17 cellular contexts compared by ENCODE assay signal in the genomic region with DNA sequence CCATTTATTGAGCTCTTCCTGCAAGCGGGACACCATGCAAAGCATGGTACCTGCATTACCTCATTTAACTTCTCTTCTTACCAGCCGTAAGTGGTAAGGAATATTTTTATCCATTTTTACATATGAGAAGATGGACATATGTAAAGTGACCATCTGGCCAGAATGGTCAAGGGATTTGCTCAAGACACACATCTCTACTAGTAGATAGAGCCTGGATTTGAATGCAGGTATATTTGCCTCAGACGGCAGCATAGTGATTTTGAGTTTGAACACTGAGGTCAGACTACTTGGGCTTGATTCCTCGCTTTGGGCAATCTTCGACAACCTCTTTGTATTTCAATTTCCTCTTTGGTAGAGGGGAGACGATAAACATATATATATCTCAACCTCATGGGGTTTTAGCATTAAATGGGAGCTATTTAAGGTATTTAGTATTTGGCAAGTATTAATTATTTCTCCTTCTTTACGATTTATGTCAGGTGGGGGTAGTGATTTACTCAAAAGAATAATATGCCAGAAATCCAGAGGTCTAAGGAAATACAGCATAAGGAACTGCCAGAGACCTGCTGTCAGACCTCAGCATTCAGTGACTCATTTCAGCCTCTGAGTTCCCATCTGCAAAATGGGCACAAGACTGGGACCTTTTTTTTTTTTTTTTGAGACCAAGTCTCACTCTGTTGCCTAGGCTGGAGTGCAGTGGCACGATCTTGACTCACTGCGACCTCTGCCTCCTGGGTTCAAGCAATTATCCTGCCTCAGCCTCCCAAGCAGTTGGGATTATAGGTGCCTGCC. TPM values are rescaled to one million over a fixed set of nuclear protein-coding genes. Genes with fewer than 3 reads are reported as not detected.
DNase-seq lines count a peak whose midpoint lies in the region; ATAC-seq and TF ChIP-seq lines count a peak whose summit lies in the region.
"Had no signal": no experiment of that assay in that cellular context is flagged by ENCODE, and none has a peak within 500 bp of the region (broad histone marks: within the 10 kb centered on the region; RNA-seq: fewer than 3 reads in every experiment).

No MANE protein-coding gene starts in this region.

- intact Hi-C loops in activated T-helper 1 cell treated with anti-CD3 and anti-CD28 coated beads, Interleukin-12 subunit alpha, Interleukin-12 subunit beta, Interleukin-2, Interleukin-4 antibody, amounts not matched to agents 30 ng/mL and 10 ng/mL and 1 ng/mL, durations not matched to agents 14 hours and 24 hours and 36 hours (cut with micrococcal nuclease): no loop called here
- intact Hi-C loops in spleen (cut with DNase I; ENCODE audit: low total_unique reads): no loop called here

- H3K27me3 ChIP-seq in Karpas-422 (ENCODE audit: low read length): no peaks in the 10 kb centered on the region
- H3K27me3 ChIP-seq in spleen (replicated peaks in 1 of 7): no peaks in the 10 kb centered on the region
- H3K27me3 ChIP-seq: adrenal gland, SJCRH30 had no signal

- no peak for TF ChIP-seq POLR2A in spleen (IDR thresholded peaks at IDR 0.05)

- H3K4me1 ChIP-seq in Karpas-422 (ENCODE audit: low read length) (peaks cover 83% of the 10 kb centered on the region), spleen (peaks cover 37 to 88% (median 67%) of the 10 kb centered on the region in 6 donors)
- H3K4me1 ChIP-seq: adrenal gland had no signal

- H3K36me3 Mint-ChIP-seq in activated CD4-positive, alpha-beta T cell treated with anti-CD3 and anti-CD28 coated beads, Interleukin-2, amount 10 ng/mL, durations not matched to agents 7 days and 5 days (ENCODE audit: low read depth): peaks cover 29% of the 10 kb centered on the region
- H3K36me3 Mint-ChIP-seq in activated T-helper 1 cell treated with anti-CD3 and anti-CD28 coated beads, Interleukin-12 subunit alpha, Interleukin-12 subunit beta, Interleukin-2, Interleukin-4 antibody, amounts not matched to agents 30 ng/mL and 10 ng/mL and 1 ng/mL, durations not matched to agents 14 hours and 24 hours and 36 hours (ENCODE audit: low read depth): peaks cover 11% of the 10 kb centered on the region
- H3K36me3 Mint-ChIP-seq in mesothelial cell of epicardium: no peaks in the 10 kb centered on the region

- peak overlapping the region; percentile 74 for H3K9ac ChIP-seq in Karpas-422 (ENCODE audit: low read length)
- H3K9ac ChIP-seq: parathyroid adenoma had no signal

- POLR2A ChIA-PET in activated CD4-positive, alpha-beta T cell treated with anti-CD3 and anti-CD28 coated beads, Interleukin-2, amount 10 ng/mL, durations not matched to agents 7 days and 5 days (lab: Charles Lee): no interaction called here

- no peaks in the 10 kb centered on the region for H3K27me3 Mint-ChIP-seq in activated CD4-positive, alpha-beta T cell treated with anti-CD3 and anti-CD28 coated beads, Interleukin-2, amount 10 ng/mL, durations not matched to agents 7 days and 5 days
- no peaks in the 10 kb centered on the region for H3K27me3 Mint-ChIP-seq in activated T-helper 1 cell treated with anti-CD3 and anti-CD28 coated beads, Interleukin-12 subunit alpha, Interleukin-12 subunit beta, Interleukin-2, Interleukin-4 antibody, amounts not matched to agents 30 ng/mL and 10 ng/mL and 1 ng/mL, durations not matched to agents 14 hours and 24 hours and 36 hours (ENCODE audit: insufficient read depth)
- no peaks in the 10 kb centered on the region for H3K27me3 Mint-ChIP-seq in mesothelial cell of epicardium (ENCODE audit: low read depth)

- H3K9me2 ChIP-seq in Karpas-422 (replicated peaks; ENCODE audit: insufficient read depth, low read length): no peaks in the 10 kb centered on the region

- H3K4me2 ChIP-seq in Karpas-422 (ENCODE audit: low read depth, low read length, poor library complexity, severe bottlenecking): peak overlapping the region; percentile 68

- no peak for TF ChIP-seq CTCF in spleen (IDR thresholded peaks at IDR 0.05 in 8 of 11, conservative IDR thresholded peaks at IDR 0.05 in 3 of 11)
- no peak for TF ChIP-seq CTCF in mesothelial cell of epicardium (IDR thresholded peaks at IDR 0.05; ENCODE audit: unreplicated experiment)

- H3K27ac Mint-ChIP-seq in activated CD4-positive, alpha-beta T cell treated with anti-CD3 and anti-CD28 coated beads, Interleukin-2, amount 10 ng/mL, durations not matched to agents 7 days and 5 days: peak overlapping the region; percentile 91
- H3K27ac Mint-ChIP-seq in activated T-helper 1 cell treated with anti-CD3 and anti-CD28 coated beads, Interleukin-12 subunit alpha, Interleukin-12 subunit beta, Interleukin-2, Interleukin-4 antibody, amounts not matched to agents 30 ng/mL and 10 ng/mL and 1 ng/mL, durations not matched to agents 14 hours and 24 hours and 36 hours: peak overlapping the region; percentile 91
- no peak overlapping the region for H3K27ac Mint-ChIP-seq in mesothelial cell of epicardium

- H3K9me3 Mint-ChIP-seq in activated CD4-positive, alpha-beta T cell treated with anti-CD3 and anti-CD28 coated beads, Interleukin-2, amount 10 ng/mL, durations not matched to agents 7 days and 5 days: peaks cover 14% of the 10 kb centered on the region
- peaks cover 14% of the 10 kb centered on the region for H3K9me3 Mint-ChIP-seq in activated T-helper 1 cell treated with anti-CD3 and anti-CD28 coated beads, Interleukin-12 subunit alpha, Interleukin-12 subunit beta, Interleukin-2, Interleukin-4 antibody, amounts not matched to agents 30 ng/mL and 10 ng/mL and 1 ng/mL, durations not matched to agents 14 hours and 24 hours and 36 hours
- H3K9me3 Mint-ChIP-seq in mesothelial cell of epicardium: peaks cover 9% of the 10 kb centered on the region

- peaks cover 73% of the 10 kb centered on the region for H3K4me1 Mint-ChIP-seq in activated CD4-positive, alpha-beta T cell treated with anti-CD3 and anti-CD28 coated beads, Interleukin-2, amount 10 ng/mL, durations not matched to agents 7 days and 5 days
- H3K4me1 Mint-ChIP-seq in activated T-helper 1 cell treated with anti-CD3 and anti-CD28 coated beads, Interleukin-12 subunit alpha, Interleukin-12 subunit beta, Interleukin-2, Interleukin-4 antibody, amounts not matched to agents 30 ng/mL and 10 ng/mL and 1 ng/mL, durations not matched to agents 14 hours and 24 hours and 36 hours (ENCODE audit: low read depth): peaks cover 65% of the 10 kb centered on the region
- no peaks in the 10 kb centered on the region for H3K4me1 Mint-ChIP-seq in mesothelial cell of epicardium

- H3K4me3 Mint-ChIP-seq in activated CD4-positive, alpha-beta T cell treated with anti-CD3 and anti-CD28 coated beads, Interleukin-2, amount 10 ng/mL, durations not matched to agents 7 days and 5 days: peak overlapping the region; percentile 31
- H3K4me3 Mint-ChIP-seq in activated T-helper 1 cell treated with anti-CD3 and anti-CD28 coated beads, Interleukin-12 subunit alpha, Interleukin-12 subunit beta, Interleukin-2, Interleukin-4 antibody, amounts not matched to agents 30 ng/mL and 10 ng/mL and 1 ng/mL, durations not matched to agents 14 hours and 24 hours and 36 hours: peak overlapping the region; percentile 3
- H3K4me3 Mint-ChIP-seq in mesothelial cell of epicardium: no peak overlapping the region

- H4K20me1 ChIP-seq in Karpas-422 (ENCODE audit: insufficient read depth, low read depth, low read length): no peaks in the 10 kb centered on the region

- ATAC-seq in GM18870 (IDR thresholded peaks at IDR 0.05; ENCODE audit: unreplicated experiment): no peak

- no peaks in the 10 kb centered on the region for H3K79me2 ChIP-seq in Karpas-422 (ENCODE audit: low read length)
- H3K79me2 ChIP-seq: parathyroid adenoma had no signal

- H3K4me3 ChIP-seq in Karpas-422 (ENCODE audit: low read length) (peak overlapping the region; percentile 48), spleen (no peak overlapping the region)
- H3K4me3 ChIP-seq: adrenal gland, SJCRH30 had no signal

- H3K27ac ChIP-seq in Karpas-422 (ENCODE audit: low read length) (peak overlapping the region; percentile 100), spleen (peak overlapping the region; percentile 72 to 92 (median 84))
- H3K27ac ChIP-seq: adrenal gland, parathyroid adenoma, SJCRH30 had no signal

- peaks cover 2% of the 10 kb centered on the region; the same call in 1 of the 2 replicates for H3K9me3 ChIP-seq in Karpas-422 (ENCODE audit: low read length)
- peaks cover 0 to 2% (median 0%) of the 10 kb centered on the region in 8 donors for H3K9me3 ChIP-seq in spleen
- H3K9me3 ChIP-seq: adrenal gland, SJCRH30 had no signal

- no peak overlapping the region for H2AFZ ChIP-seq in Karpas-422 (ENCODE audit: low read length)

- 58 to 70% (median 66%) methylated on average over 9 of the region's 9 CpGs for WGBS in spleen, 5 donors

- no peak for DNase-seq in activated CD4-positive, alpha-beta T cell treated with anti-CD3 and anti-CD28 coated beads, Interleukin-2, amount 10 ng/mL, durations not matched to agents 7 days and 5 days
- no peak for DNase-seq in activated CD4-positive, alpha-beta T cell treated with anti-CD3 and anti-CD28 coated beads, Interleukin-2, amount 50 U/mL, for 1 hour
- DNase-seq in Karpas-422 (peak; percentile 95), spleen (no peak), mesothelial cell of epicardium (ENCODE audit: low spot score in 2 of 2, unreplicated experiment in 2 of 2) (no peak), NCI-H1930 (lab: John Stamatoyannopoulos, UW) (no peak)
- no peak for DNase-seq in activated T-helper 1 cell treated with anti-CD3 and anti-CD28 coated beads, Interleukin-12 subunit alpha, Interleukin-12 subunit beta, Interleukin-2, Interleukin-4 antibody, amounts not matched to agents 30 ng/mL and 10 ng/mL and 1 ng/mL, durations not matched to agents 14 hours and 24 hours and 36 hours (ENCODE audit: low spot score)
- DNase-seq: adrenal gland, Calu3, KG1, NCI-H1436, NCI-H345, SJCRH30 had no signal

- H3K36me3 ChIP-seq in Karpas-422 (ENCODE audit: insufficient read depth, low read length) (no peaks in the 10 kb centered on the region), spleen (no peaks in the 10 kb centered on the region)
- H3K36me3 ChIP-seq: adrenal gland, SJCRH30 had no signal

- CTCF ChIA-PET in activated CD4-positive, alpha-beta T cell treated with anti-CD3 and anti-CD28 coated beads, Interleukin-2, amount 10 ng/mL, durations not matched to agents 7 days and 5 days (lab: Charles Lee): interaction anchor here (1.0 to 1.5 kb wide), 3 partner anchors 9 to 75 kb away, joined by 3 to 5 read pairs (median 4); no protein-coding TSS in a partner anchor

RNA-seq across cellular contexts. Expression of a gene that starts 34.6 kb away (rescaled TPM):
- not detected for total RNA-seq in activated CD4-positive, alpha-beta T cell treated with anti-CD3 and anti-CD28 coated beads, Interleukin-2, amount 10 ng/mL, durations not matched to agents 7 days and 5 days
- total RNA-seq in Karpas-422 (2014; rRNA removed; shearing (Covaris generic); ENCODE audit: low replicate concordance): 0.15 and 0.25 TPM in 2 replicates
- total RNA-seq in activated T-helper 1 cell treated with anti-CD3 and anti-CD28 coated beads, Interleukin-12 subunit alpha, Interleukin-12 subunit beta, Interleukin-2, Interleukin-4 antibody, amounts not matched to agents 30 ng/mL and 10 ng/mL and 1 ng/mL, durations not matched to agents 14 hours and 24 hours and 36 hours: not detected in 2 replicates
- not detected for total RNA-seq in spleen
- under 1 TPM in 2 of 3 donors, not detected in 1; 0.03 to 0.11 TPM for polyA plus RNA-seq in spleen
- not detected in 3 replicates for total RNA-seq in mesothelial cell of epicardium
- total RNA-seq: adrenal gland, Calu3, fibroblast of villous mesenchyme, urinary bladder had no signal
- polyA plus RNA-seq: adrenal gland had no signal
